In the genomic region with DNA sequence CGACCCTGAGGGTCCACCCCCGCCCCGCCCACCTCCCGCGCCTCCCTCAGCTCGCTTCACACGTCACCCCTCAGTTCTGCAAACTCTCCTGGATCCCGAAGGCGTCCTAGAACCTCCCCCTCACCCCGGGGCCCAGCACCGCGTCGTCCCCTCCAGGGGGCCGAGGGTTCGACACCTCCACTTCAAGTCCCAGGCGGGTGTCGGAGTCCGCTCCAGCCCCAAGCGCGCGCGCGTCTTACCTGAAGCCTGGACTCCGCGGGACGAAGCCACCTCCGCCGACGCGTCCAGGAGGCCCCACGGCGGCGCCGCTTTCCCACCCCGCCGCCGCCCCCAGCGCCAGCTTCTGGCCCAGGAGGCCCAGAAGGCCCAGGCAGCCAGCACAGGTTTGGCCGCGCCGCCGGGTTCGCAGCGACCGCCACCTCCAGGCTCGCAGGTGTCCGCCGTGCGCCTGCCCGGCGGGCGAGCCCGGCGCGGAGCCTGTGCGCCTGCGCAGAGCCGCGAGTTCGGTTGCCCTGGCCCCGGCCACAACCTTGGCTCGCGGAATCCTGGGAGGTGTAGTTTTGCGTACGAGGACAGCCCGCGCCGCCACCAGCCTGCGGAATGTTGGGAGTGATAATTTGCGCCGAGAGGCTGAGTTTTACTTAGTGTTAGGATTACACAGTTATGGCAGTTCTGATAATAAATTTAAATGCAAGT, we compare ENCODE assay signal across 1 cellular context.
A peak's percentile ranks its signal among the peaks of the same experiment; 100 is the strongest.
TF ChIP-seq lines count a peak whose summit lies in the region.

Gene POMGNT2 (minus strand): TSS at position 483 of the 696 bp plus-strand sequence. CDS start 24,648 bp downstream, outside the sequence.

TF ChIP-seq in K562, 482 proteins besides CTCF, POLR2A, EP300 and RAD21 (continued from another document and continues in another):
- TF ChIP-seq GMEB1 (CRISPR knock-in tag; IDR thresholded peaks at IDR 0.05): peak; percentile 35; the same call in 1 of the 2 replicates
- peak in 1 of 2 experiments; percentile 90 for TF ChIP-seq AFF1 (IDR thresholded peaks at IDR 0.05; ENCODE audit: low read depth in 1 of 2, partially characterized antibody in 2 of 2)
- TF ChIP-seq PCBP1 (IDR thresholded peaks at IDR 0.05; ENCODE audit: low read depth, low read length, poor library complexity, severe bottlenecking): no peak
- TF ChIP-seq ETV1 (tag; conservative IDR thresholded peaks at IDR 0.05; ENCODE audit: low read depth): no peak
- no peak for TF ChIP-seq GTF2F1 (IDR thresholded peaks at IDR 0.05; ENCODE audit: low read depth, low read length)
- TF ChIP-seq RHOXF2B (CRISPR knock-in tag; conservative IDR thresholded peaks at IDR 0.05): no peak
- no peak for TF ChIP-seq HNRNPUL1 (IDR thresholded peaks at IDR 0.05; ENCODE audit: low read length)
- TF ChIP-seq MLLT1 (IDR thresholded peaks at IDR 0.05): no peak
- no peak for TF ChIP-seq TAF9B (IDR thresholded peaks at IDR 0.05; ENCODE audit: partially characterized antibody)
- no peak for TF ChIP-seq RBM14 (IDR thresholded peaks at IDR 0.05; ENCODE audit: borderline replicate concordance, insufficient read depth, low read depth, low read length)
- no peak for TF ChIP-seq ZNF12 (CRISPR knock-in tag; IDR thresholded peaks at IDR 0.05)
- no peak for TF ChIP-seq ZNF507 (tag; conservative IDR thresholded peaks at IDR 0.05)
- TF ChIP-seq ZNF79 (CRISPR knock-in tag; IDR thresholded peaks at IDR 0.05; ENCODE audit: low read depth): no peak
- TF ChIP-seq, protein P1, sequence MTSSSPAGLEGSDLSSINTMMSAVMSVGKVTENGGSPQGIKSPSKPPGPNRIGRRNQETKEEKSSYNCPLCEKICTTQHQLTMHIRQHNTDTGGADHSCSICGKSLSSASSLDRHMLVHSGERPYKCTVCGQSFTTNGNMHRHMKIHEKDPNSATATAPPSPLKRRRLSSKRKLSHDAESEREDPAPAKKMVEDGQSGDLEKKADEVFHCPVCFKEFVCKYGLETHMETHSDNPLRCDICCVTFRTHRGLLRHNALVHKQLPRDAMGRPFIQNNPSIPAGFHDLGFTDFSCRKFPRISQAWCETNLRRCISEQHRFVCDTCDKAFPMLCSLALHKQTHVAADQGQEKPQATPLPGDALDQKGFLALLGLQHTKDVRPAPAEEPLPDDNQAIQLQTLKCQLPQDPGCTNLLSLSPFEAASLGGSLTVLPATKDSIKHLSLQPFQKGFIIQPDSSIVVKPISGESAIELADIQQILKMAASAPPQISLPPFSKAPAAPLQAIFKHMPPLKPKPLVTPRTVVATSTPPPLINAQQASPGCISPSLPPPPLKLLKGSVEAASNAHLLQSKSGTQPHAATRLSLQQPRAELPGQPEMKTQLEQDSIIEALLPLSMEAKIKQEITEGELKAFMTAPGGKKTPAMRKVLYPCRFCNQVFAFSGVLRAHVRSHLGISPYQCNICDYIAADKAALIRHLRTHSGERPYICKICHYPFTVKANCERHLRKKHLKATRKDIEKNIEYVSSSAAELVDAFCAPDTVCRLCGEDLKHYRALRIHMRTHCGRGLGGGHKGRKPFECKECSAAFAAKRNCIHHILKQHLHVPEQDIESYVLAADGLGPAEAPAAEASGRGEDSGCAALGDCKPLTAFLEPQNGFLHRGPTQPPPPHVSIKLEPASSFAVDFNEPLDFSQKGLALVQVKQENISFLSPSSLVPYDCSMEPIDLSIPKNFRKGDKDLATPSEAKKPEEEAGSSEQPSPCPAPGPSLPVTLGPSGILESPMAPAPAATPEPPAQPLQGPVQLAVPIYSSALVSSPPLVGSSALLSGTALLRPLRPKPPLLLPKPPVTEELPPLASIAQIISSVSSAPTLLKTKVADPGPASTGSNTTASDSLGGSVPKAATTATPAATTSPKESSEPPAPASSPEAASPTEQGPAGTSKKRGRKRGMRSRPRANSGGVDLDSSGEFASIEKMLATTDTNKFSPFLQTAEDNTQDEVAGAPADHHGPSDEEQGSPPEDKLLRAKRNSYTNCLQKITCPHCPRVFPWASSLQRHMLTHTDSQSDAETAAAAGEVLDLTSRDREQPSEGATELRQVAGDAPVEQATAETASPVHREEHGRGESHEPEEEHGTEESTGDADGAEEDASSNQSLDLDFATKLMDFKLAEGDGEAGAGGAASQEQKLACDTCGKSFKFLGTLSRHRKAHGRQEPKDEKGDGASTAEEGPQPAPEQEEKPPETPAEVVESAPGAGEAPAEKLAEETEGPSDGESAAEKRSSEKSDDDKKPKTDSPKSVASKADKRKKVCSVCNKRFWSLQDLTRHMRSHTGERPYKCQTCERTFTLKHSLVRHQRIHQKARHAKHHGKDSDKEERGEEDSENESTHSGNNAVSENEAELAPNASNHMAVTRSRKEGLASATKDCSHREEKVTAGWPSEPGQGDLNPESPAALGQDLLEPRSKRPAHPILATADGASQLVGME (CRISPR knock-in tag; IDR thresholded peaks at IDR 0.05): no peak
- TF ChIP-seq ZNF41 (CRISPR knock-in tag; conservative IDR thresholded peaks at IDR 0.05): no peak
- TF ChIP-seq, protein P2, sequence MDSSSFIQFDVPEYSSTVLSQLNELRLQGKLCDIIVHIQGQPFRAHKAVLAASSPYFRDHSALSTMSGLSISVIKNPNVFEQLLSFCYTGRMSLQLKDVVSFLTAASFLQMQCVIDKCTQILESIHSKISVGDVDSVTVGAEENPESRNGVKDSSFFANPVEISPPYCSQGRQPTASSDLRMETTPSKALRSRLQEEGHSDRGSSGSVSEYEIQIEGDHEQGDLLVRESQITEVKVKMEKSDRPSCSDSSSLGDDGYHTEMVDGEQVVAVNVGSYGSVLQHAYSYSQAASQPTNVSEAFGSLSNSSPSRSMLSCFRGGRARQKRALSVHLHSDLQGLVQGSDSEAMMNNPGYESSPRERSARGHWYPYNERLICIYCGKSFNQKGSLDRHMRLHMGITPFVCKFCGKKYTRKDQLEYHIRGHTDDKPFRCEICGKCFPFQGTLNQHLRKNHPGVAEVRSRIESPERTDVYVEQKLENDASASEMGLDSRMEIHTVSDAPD (CRISPR knock-in tag; IDR thresholded peaks at IDR 0.05): no peak
- TF ChIP-seq HBP1 (CRISPR knock-in tag; IDR thresholded peaks at IDR 0.05): no peak
- TF ChIP-seq FOXK2 (conservative IDR thresholded peaks at IDR 0.05 in 1 of 2, IDR thresholded peaks at IDR 0.05 in 1 of 2; ENCODE audit: low read depth in 2 of 2): no peak
- peak; percentile 83 for TF ChIP-seq CXXC5 (CRISPR knock-in tag; IDR thresholded peaks at IDR 0.05)
- TF ChIP-seq KDM4B (IDR thresholded peaks at IDR 0.05; ENCODE audit: borderline replicate concordance in 2 of 2, low read depth in 1 of 2): no peak
- no peak for TF ChIP-seq SETDB1 (IDR thresholded peaks at IDR 0.05; ENCODE audit: low read length)
- no peak for TF ChIP-seq CBX8 (IDR thresholded peaks at IDR 0.05; ENCODE audit: borderline replicate concordance, extremely low read depth, low read depth, low read length, poor library complexity, severe bottlenecking)
- TF ChIP-seq ZNF75A (CRISPR knock-in tag; IDR thresholded peaks at IDR 0.05): no peak
- TF ChIP-seq, protein P3, sequence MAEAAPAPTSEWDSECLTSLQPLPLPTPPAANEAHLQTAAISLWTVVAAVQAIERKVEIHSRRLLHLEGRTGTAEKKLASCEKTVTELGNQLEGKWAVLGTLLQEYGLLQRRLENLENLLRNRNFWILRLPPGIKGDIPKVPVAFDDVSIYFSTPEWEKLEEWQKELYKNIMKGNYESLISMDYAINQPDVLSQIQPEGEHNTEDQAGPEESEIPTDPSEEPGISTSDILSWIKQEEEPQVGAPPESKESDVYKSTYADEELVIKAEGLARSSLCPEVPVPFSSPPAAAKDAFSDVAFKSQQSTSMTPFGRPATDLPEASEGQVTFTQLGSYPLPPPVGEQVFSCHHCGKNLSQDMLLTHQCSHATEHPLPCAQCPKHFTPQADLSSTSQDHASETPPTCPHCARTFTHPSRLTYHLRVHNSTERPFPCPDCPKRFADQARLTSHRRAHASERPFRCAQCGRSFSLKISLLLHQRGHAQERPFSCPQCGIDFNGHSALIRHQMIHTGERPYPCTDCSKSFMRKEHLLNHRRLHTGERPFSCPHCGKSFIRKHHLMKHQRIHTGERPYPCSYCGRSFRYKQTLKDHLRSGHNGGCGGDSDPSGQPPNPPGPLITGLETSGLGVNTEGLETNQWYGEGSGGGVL (CRISPR knock-in tag; IDR thresholded peaks at IDR 0.05): no peak
- TF ChIP-seq ESRRA (IDR thresholded peaks at IDR 0.05; ENCODE audit: borderline replicate concordance, low read depth): peak; percentile 60; the same call in 1 of the 2 replicates
- TF ChIP-seq ZFP30 (CRISPR knock-in tag; IDR thresholded peaks at IDR 0.05; ENCODE audit: borderline replicate concordance): no peak
- TF ChIP-seq ZNF639 (CRISPR knock-in tag; conservative IDR thresholded peaks at IDR 0.05 in 1 of 2, IDR thresholded peaks at IDR 0.05 in 1 of 2): no peak; a peak in 1 of 4 replicates
- TF ChIP-seq ZFPM2 (CRISPR knock-in tag; IDR thresholded peaks at IDR 0.05): no peak
- TF ChIP-seq, protein P4, sequence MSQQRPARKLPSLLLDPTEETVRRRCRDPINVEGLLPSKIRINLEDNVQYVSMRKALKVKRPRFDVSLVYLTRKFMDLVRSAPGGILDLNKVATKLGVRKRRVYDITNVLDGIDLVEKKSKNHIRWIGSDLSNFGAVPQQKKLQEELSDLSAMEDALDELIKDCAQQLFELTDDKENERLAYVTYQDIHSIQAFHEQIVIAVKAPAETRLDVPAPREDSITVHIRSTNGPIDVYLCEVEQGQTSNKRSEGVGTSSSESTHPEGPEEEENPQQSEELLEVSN (IDR thresholded peaks at IDR 0.05; ENCODE audit: borderline replicate concordance in 1 of 2, extremely low read depth in 1 of 2, insufficient read depth in 1 of 2, insufficient read length in 1 of 2, low read depth in 1 of 2, low read length in 1 of 2, poor library complexity in 1 of 2, severe bottlenecking in 1 of 2): no peak
- TF ChIP-seq ZNF146 (CRISPR knock-in tag; IDR thresholded peaks at IDR 0.05; ENCODE audit: unreplicated experiment): no peak
- no peak for TF ChIP-seq BACH1 (tag; IDR thresholded peaks at IDR 0.05)
